ENCODE assay signal across 1 cellular context in the genomic region with DNA sequence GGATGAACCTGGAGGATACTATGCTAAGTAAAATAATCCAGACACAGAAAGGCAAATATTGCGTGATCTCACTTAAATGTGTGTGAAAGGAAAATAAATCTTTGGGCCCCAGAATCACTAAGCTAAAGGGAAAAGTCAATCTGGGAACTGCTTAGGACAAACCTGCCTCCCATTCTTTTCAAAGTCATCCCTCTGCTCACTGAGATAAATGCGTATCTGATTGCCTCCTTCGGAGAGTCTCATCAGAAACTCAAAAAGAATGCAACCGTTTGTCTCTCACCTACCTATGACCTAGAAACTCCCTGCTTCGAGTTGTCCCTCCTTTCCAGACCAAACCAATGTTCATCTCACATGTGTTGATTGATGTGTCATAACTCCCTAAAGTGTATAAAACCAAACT.
TF ChIP-seq lines count a peak whose summit lies in the region.

No MANE protein-coding gene starts in this region.

TF ChIP-seq in WTC11, 78 proteins besides CTCF, POLR2A, EP300 and RAD21 (continued from another document):
- TF ChIP-seq, protein P1, sequence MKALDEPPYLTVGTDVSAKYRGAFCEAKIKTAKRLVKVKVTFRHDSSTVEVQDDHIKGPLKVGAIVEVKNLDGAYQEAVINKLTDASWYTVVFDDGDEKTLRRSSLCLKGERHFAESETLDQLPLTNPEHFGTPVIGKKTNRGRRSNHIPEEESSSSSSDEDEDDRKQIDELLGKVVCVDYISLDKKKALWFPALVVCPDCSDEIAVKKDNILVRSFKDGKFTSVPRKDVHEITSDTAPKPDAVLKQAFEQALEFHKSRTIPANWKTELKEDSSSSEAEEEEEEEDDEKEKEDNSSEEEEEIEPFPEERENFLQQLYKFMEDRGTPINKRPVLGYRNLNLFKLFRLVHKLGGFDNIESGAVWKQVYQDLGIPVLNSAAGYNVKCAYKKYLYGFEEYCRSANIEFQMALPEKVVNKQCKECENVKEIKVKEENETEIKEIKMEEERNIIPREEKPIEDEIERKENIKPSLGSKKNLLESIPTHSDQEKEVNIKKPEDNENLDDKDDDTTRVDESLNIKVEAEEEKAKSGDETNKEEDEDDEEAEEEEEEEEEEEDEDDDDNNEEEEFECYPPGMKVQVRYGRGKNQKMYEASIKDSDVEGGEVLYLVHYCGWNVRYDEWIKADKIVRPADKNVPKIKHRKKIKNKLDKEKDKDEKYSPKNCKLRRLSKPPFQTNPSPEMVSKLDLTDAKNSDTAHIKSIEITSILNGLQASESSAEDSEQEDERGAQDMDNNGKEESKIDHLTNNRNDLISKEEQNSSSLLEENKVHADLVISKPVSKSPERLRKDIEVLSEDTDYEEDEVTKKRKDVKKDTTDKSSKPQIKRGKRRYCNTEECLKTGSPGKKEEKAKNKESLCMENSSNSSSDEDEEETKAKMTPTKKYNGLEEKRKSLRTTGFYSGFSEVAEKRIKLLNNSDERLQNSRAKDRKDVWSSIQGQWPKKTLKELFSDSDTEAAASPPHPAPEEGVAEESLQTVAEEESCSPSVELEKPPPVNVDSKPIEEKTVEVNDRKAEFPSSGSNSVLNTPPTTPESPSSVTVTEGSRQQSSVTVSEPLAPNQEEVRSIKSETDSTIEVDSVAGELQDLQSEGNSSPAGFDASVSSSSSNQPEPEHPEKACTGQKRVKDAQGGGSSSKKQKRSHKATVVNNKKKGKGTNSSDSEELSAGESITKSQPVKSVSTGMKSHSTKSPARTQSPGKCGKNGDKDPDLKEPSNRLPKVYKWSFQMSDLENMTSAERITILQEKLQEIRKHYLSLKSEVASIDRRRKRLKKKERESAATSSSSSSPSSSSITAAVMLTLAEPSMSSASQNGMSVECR (CRISPR knock-in tag; IDR thresholded peaks at IDR 0.05; ENCODE audit: borderline replicate concordance), result no peak
- TF ChIP-seq, protein P2, sequence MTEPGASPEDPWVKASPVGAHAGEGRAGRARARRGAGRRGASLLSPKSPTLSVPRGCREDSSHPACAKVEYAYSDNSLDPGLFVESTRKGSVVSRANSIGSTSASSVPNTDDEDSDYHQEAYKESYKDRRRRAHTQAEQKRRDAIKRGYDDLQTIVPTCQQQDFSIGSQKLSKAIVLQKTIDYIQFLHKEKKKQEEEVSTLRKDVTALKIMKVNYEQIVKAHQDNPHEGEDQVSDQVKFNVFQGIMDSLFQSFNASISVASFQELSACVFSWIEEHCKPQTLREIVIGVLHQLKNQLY (CRISPR knock-in tag; IDR thresholded peaks at IDR 0.05), result no peak
- no peak for TF ChIP-seq NR1H2 (CRISPR knock-in tag; IDR thresholded peaks at IDR 0.05)
- TF ChIP-seq, protein P3, sequence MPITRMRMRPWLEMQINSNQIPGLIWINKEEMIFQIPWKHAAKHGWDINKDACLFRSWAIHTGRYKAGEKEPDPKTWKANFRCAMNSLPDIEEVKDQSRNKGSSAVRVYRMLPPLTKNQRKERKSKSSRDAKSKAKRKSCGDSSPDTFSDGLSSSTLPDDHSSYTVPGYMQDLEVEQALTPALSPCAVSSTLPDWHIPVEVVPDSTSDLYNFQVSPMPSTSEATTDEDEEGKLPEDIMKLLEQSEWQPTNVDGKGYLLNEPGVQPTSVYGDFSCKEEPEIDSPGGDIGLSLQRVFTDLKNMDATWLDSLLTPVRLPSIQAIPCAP (CRISPR knock-in tag; IDR thresholded peaks at IDR 0.05), result no peak
- TF ChIP-seq SMAD3 (CRISPR knock-in tag; IDR thresholded peaks at IDR 0.05; ENCODE audit: borderline replicate concordance), result no peak
- TF ChIP-seq, protein P4, sequence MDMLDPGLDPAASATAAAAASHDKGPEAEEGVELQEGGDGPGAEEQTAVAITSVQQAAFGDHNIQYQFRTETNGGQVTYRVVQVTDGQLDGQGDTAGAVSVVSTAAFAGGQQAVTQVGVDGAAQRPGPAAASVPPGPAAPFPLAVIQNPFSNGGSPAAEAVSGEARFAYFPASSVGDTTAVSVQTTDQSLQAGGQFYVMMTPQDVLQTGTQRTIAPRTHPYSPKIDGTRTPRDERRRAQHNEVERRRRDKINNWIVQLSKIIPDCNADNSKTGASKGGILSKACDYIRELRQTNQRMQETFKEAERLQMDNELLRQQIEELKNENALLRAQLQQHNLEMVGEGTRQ (CRISPR knock-in tag; IDR thresholded peaks at IDR 0.05), result no peak
- TF ChIP-seq, protein P5, sequence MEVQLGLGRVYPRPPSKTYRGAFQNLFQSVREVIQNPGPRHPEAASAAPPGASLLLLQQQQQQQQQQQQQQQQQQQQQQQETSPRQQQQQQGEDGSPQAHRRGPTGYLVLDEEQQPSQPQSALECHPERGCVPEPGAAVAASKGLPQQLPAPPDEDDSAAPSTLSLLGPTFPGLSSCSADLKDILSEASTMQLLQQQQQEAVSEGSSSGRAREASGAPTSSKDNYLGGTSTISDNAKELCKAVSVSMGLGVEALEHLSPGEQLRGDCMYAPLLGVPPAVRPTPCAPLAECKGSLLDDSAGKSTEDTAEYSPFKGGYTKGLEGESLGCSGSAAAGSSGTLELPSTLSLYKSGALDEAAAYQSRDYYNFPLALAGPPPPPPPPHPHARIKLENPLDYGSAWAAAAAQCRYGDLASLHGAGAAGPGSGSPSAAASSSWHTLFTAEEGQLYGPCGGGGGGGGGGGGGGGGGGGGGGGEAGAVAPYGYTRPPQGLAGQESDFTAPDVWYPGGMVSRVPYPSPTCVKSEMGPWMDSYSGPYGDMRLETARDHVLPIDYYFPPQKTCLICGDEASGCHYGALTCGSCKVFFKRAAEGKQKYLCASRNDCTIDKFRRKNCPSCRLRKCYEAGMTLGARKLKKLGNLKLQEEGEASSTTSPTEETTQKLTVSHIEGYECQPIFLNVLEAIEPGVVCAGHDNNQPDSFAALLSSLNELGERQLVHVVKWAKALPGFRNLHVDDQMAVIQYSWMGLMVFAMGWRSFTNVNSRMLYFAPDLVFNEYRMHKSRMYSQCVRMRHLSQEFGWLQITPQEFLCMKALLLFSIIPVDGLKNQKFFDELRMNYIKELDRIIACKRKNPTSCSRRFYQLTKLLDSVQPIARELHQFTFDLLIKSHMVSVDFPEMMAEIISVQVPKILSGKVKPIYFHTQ (CRISPR knock-in tag; IDR thresholded peaks at IDR 0.05), result no peak
- no peak for TF ChIP-seq ZBTB21 (CRISPR knock-in tag; IDR thresholded peaks at IDR 0.05; ENCODE audit: borderline replicate concordance)
- no peak for TF ChIP-seq EMX1 (CRISPR knock-in tag; IDR thresholded peaks at IDR 0.05)
- TF ChIP-seq SP1 (CRISPR knock-in tag; conservative IDR thresholded peaks at IDR 0.05), result no peak
- no peak for TF ChIP-seq ZNF138 (CRISPR knock-in tag; conservative IDR thresholded peaks at IDR 0.05)
- TF ChIP-seq, protein P6, sequence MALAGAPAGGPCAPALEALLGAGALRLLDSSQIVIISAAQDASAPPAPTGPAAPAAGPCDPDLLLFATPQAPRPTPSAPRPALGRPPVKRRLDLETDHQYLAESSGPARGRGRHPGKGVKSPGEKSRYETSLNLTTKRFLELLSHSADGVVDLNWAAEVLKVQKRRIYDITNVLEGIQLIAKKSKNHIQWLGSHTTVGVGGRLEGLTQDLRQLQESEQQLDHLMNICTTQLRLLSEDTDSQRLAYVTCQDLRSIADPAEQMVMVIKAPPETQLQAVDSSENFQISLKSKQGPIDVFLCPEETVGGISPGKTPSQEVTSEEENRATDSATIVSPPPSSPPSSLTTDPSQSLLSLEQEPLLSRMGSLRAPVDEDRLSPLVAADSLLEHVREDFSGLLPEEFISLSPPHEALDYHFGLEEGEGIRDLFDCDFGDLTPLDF (CRISPR knock-in tag; IDR thresholded peaks at IDR 0.05), result no peak
- TF ChIP-seq FOXJ3 (CRISPR knock-in tag; IDR thresholded peaks at IDR 0.05; ENCODE audit: borderline replicate concordance), result no peak
